In the genomic region with DNA sequence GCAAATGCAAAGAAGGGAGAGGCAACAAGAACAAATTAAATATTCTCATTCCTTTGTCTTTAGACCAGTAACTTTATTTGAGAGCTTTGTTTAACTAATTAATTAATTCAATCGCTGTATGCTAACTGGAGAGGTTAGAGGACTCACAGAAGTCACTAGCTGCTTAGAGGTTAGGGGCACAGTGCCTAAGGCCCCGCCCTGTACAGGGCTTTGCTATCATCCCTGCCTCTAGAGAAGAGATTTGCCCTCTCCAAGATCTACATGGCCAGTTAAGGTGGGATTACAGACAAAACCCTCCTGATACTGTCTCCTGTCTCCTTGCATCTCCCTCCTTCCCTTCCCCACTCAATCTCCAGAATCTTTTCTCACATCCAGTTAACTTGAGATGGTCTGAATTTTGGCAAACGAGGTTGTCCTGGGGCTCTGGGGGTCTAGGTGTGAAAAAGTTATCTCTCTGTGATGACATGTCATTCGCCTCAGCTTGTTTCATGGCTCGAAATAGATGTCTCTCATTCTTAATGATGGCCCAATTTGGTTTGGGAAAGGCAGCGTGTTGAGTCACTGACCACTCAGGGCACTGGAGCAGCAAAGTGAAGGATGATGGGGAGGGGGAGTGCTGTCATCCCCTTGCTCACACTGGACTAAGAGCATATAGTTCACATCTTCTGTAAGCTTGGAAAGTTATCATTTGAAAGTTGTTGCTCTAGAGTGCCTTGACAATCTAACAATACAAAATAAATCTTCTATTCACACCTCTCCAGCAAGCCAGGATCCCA, we compare ENCODE assay signal across 15 cellular contexts.
DNase-seq lines count a peak whose midpoint lies in the region; ATAC-seq and TF ChIP-seq lines count a peak whose summit lies in the region.
"Had no signal": no experiment of that assay in that cellular context is flagged by ENCODE, and none has a peak within 500 bp of the region (broad histone marks: within the 10 kb centered on the region; RNA-seq: fewer than 3 reads in every experiment).

No MANE protein-coding gene starts in this region.

- intact Hi-C loops in left cardiac atrium (cut with DNase I) = no loop called here
- intact Hi-C loops in heart left ventricle (cut with DNase I) = no loop called here
- intact Hi-C loops in dorsolateral prefrontal cortex (cut with DNase I) = loop anchor here in 1 of 2 donors (5.0 kb wide), 1 partner anchor 173 kb away; no protein-coding TSS in a partner anchor

- peak overlapping the region in 2 of 3 experiments; percentile 12 to 14 for H3K4me3 Mint-ChIP-seq in nephron
- H3K4me3 Mint-ChIP-seq: CD8-positive, alpha-beta memory T cell had no signal

- H3K4me3 ChIP-seq in heart left ventricle (no peak overlapping the region), dorsolateral prefrontal cortex (no peak overlapping the region)
- H3K4me3 ChIP-seq: BLaER1, HAP-1 had no signal

- H3K4me1 ChIP-seq in heart left ventricle = no peaks in the 10 kb centered on the region
- H3K4me1 ChIP-seq: BLaER1, Caco-2 had no signal

- no peaks in the 10 kb centered on the region for H3K36me3 Mint-ChIP-seq in nephron (ENCODE audit: low read depth)
- H3K36me3 Mint-ChIP-seq: CD8-positive, alpha-beta memory T cell had no signal

- no peaks in the 10 kb centered on the region for H3K36me3 ChIP-seq in heart left ventricle
- H3K36me3 ChIP-seq: BLaER1, HAP-1 had no signal

- H3K27me3 ChIP-seq in heart left ventricle = peaks cover 0 to 17% (median 0%) of the 10 kb centered on the region in 9 donors
- H3K27me3 ChIP-seq in dorsolateral prefrontal cortex = no peaks in the 10 kb centered on the region
- H3K27me3 ChIP-seq: BLaER1 had no signal

- ATAC-seq in left cardiac atrium (peak; percentile 90 to 96), heart left ventricle (no peak), GM21423 (IDR thresholded peaks at IDR 0.05; ENCODE audit: unreplicated experiment) (no peak)

- no peak for TF ChIP-seq POLR2A in heart left ventricle (IDR thresholded peaks at IDR 0.05)

- DNase-seq in left cardiac atrium (peak; percentile 33), heart left ventricle (no peak), dorsolateral prefrontal cortex (no peak), activated gamma-delta T cell treated with Interleukin-2 at 50 U/mL for 16 hours (no peak), midbrain (lab: John Stamatoyannopoulos, UW) (no peak)
- DNase-seq: 8988T; AML-193; Caco-2; CD8-positive, alpha-beta memory T cell; DND-41; GF-D8 had no signal

- H3K27me3 Mint-ChIP-seq in nephron (ENCODE audit: low read depth) = no peaks in the 10 kb centered on the region

- no peaks in the 10 kb centered on the region for H3K9me3 Mint-ChIP-seq in nephron

- H3K9me3 ChIP-seq in heart left ventricle = no peaks in the 10 kb centered on the region
- H3K9me3 ChIP-seq: BLaER1, Caco-2, HAP-1 had no signal

- H3K27ac ChIP-seq in heart left ventricle (no peak overlapping the region), dorsolateral prefrontal cortex (peak overlapping the region in 47 of 59 donors; percentile 17 to 91 (median 76))
- H3K27ac ChIP-seq: BLaER1 had no signal

- peaks cover 47% of the 10 kb centered on the region for H3K4me1 Mint-ChIP-seq in nephron
- H3K4me1 Mint-ChIP-seq: CD8-positive, alpha-beta memory T cell had no signal

- 40 to 45% (median 42%) methylated on average over 6 of the region's 6 CpGs for WGBS in heart left ventricle, 4 donors

- no peak for TF ChIP-seq CTCF in heart left ventricle (IDR thresholded peaks at IDR 0.05)
- no peak for TF ChIP-seq CTCF in dorsolateral prefrontal cortex (IDR thresholded peaks at IDR 0.05 in 54 of 56, conservative IDR thresholded peaks at IDR 0.05 in 2 of 56; ENCODE audit: low read depth in 1 of 56, partially characterized antibody in 56 of 56)
- no peak for TF ChIP-seq CTCF in nephron (IDR thresholded peaks at IDR 0.05; ENCODE audit: unreplicated experiment in 3 of 3)

- peak overlapping the region; percentile 90 to 94 (median 93) for H3K27ac Mint-ChIP-seq in nephron
- H3K27ac Mint-ChIP-seq: CD8-positive, alpha-beta memory T cell had no signal

Comparison
In these comparisons a context has a peak if more than half of its experiments do, and no peak if none do; other contexts are left out.
1. ATAC-seq: peak in left cardiac atrium (2 of 2); none in heart left ventricle (0 of 4) and GM21423 (single experiment).
2. H3K27ac ChIP-seq: peak in dorsolateral prefrontal cortex (47 of 59); none in heart left ventricle (0 of 12).